In the genomic region with DNA sequence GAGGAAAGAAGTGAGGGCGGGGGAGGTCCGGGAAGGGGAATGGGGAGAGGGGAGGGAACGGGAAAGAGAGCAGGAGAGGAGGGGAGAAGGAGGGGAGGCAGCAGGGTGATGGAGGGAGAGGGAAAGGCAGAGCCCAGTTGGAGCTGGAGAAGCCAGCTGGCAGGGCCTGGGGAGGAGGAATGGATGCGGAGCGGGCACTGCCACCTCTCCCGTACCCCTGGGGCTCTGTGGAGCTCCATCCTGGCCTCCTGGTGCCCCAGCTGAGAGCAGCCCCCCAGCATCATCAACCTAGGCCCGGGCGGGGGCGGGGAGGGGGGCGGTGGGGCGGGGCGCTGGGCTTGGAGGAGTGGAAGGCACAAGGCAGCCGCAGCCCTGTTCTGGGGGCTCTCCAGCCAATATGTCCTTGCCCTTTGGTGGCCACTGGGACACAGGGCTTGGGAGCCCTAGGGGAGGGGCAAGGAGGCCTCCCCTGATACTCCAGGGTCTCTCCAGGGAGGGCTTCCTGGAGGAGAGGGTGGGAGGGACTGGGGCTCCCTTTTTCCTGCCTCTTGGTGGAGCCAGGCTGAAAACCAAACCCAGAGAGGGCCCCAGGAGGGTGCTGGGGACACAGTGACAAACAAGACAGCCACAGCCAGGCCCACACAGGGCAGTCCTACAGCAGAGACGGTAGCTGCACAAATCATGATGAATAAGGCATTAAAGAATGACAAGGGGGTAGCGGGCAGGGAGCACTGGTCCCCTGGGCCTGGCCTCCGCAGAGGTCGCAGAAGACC, we compare ENCODE assay signal across 1 cellular context.
TF ChIP-seq lines count a peak whose summit lies in the region.

No MANE protein-coding gene starts in this region.

TF ChIP-seq in GM23338, 12 proteins besides CTCF, POLR2A, EP300 and RAD21 (continued from another document):
- TF ChIP-seq, protein P1, sequence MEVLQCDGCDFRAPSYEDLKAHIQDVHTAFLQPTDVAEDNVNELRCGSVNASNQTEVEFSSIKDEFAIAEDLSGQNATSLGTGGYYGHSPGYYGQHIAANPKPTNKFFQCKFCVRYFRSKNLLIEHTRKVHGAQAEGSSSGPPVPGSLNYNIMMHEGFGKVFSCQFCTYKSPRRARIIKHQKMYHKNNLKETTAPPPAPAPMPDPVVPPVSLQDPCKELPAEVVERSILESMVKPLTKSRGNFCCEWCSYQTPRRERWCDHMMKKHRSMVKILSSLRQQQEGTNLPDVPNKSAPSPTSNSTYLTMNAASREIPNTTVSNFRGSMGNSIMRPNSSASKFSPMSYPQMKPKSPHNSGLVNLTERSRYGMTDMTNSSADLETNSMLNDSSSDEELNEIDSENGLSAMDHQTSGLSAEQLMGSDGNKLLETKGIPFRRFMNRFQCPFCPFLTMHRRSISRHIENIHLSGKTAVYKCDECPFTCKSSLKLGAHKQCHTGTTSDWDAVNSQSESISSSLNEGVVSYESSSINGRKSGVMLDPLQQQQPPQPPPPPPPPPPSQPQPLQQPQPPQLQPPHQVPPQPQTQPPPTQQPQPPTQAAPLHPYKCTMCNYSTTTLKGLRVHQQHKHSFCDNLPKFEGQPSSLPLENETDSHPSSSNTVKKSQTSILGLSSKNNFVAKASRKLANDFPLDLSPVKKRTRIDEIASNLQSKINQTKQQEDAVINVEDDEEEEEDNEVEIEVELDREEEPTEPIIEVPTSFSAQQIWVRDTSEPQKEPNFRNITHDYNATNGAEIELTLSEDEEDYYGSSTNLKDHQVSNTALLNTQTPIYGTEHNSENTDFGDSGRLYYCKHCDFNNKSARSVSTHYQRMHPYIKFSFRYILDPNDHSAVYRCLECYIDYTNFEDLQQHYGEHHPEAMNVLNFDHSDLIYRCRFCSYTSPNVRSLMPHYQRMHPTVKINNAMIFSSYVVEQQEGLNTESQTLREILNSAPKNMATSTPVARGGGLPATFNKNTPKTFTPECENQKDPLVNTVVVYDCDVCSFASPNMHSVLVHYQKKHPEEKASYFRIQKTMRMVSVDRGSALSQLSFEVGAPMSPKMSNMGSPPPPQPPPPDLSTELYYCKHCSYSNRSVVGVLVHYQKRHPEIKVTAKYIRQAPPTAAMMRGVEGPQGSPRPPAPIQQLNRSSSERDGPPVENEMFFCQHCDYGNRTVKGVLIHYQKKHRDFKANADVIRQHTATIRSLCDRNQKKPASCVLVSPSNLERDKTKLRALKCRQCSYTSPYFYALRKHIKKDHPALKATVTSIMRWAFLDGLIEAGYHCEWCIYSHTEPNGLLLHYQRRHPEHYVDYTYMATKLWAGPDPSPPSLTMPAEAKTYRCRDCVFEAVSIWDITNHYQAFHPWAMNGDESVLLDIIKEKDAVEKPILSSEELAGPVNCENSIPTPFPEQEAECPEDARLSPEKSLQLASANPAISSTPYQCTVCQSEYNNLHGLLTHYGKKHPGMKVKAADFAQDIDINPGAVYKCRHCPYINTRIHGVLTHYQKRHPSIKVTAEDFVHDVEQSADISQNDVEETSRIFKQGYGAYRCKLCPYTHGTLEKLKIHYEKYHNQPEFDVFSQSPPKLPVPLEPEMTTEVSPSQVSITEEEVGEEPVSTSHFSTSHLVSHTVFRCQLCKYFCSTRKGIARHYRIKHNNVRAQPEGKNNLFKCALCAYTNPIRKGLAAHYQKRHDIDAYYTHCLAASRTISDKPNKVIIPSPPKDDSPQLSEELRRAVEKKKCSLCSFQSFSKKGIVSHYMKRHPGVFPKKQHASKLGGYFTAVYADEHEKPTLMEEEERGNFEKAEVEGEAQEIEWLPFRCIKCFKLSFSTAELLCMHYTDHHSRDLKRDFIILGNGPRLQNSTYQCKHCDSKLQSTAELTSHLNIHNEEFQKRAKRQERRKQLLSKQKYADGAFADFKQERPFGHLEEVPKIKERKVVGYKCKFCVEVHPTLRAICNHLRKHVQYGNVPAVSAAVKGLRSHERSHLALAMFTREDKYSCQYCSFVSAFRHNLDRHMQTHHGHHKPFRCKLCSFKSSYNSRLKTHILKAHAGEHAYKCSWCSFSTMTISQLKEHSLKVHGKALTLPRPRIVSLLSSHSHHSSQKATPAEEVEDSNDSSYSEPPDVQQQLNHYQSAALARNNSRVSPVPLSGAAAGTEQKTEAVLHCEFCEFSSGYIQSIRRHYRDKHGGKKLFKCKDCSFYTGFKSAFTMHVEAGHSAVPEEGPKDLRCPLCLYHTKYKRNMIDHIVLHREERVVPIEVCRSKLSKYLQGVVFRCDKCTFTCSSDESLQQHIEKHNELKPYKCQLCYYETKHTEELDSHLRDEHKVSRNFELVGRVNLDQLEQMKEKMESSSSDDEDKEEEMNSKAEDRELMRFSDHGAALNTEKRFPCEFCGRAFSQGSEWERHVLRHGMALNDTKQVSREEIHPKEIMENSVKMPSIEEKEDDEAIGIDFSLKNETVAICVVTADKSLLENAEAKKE (CRISPR knock-in tag; IDR thresholded peaks at IDR 0.05), result no peak
- no peak for TF ChIP-seq NANOG (IDR thresholded peaks at IDR 0.05; ENCODE audit: borderline replicate concordance)
- no peak for TF ChIP-seq JUNB (IDR thresholded peaks at IDR 0.05; ENCODE audit: unreplicated experiment)
- TF ChIP-seq EZH2phosphoT487 (IDR thresholded peaks at IDR 0.05; ENCODE audit: unreplicated experiment), result no peak
- TF ChIP-seq POLR2AphosphoS5 (IDR thresholded peaks at IDR 0.05; ENCODE audit: low read depth), result no peak
- TF ChIP-seq EZH2 (IDR thresholded peaks at IDR 0.05; ENCODE audit: low read depth, unreplicated experiment), result no peak
- TF ChIP-seq STAT1 (IDR thresholded peaks at IDR 0.05; ENCODE audit: unreplicated experiment), result no peak
